In the genomic region with DNA sequence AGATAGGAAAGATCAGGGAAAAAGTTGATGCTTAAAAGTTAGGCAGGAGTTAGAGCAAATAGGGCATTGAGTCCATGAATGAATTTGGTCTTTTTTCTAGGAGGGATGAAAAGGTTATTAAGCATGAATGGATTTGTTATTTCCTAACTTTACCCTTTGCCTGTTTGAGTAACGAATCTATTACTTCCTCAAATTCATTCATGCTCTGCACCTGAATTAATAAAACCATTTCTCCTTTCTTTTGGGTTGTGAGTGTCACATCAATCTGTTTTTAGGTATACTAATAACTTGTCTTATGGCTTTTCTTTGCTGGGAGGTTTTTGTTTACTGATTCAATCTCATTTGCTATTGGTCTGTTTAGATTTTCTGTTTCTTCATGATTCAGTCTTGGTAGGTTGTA, we compare ENCODE assay signal across 35 cellular contexts.
"Had no signal": no experiment of that assay in that cellular context is flagged by ENCODE, and none has a peak within 500 bp of the region (broad histone marks: within the 10 kb centered on the region; RNA-seq: fewer than 3 reads in every experiment).

No MANE protein-coding gene starts in this region.

- H3K4me1 ChIP-seq: adrenal gland, body of pancreas, breast epithelium had no signal

- H3K4me3 Mint-ChIP-seq: activated B cell treated with CpG ODN at 0.5 μM for 24 hours; activated CD4-positive, alpha-beta memory T cell treated with anti-CD3 and anti-CD28 coated beads for 36 hours; activated CD4-positive, alpha-beta T cell treated with anti-CD3 and anti-CD28 coated beads, Interleukin-2, amount 10 ng/mL, durations not matched to agents 24 days and 14 days; activated CD8-positive, alpha-beta T cell treated with anti-CD3 and anti-CD28 coated beads for 36 hours; activated naive CD4-positive, alpha-beta T cell treated with anti-CD3 and anti-CD28 coated beads for 36 hours; activated naive CD8-positive, alpha-beta T cell treated with anti-CD3 and anti-CD28 coated beads for 36 hours; activated T-cell treated with anti-CD3 and anti-CD28 coated beads, Interleukin-2, amount 50 U/mL, for 4 hours; activated T-cell treated with anti-CD3 and anti-CD28 coated beads, Interleukin-2, amount 50 U/mL, for 72 hours; activated T-helper 1 cell treated with anti-CD3 and anti-CD28 coated beads, Interleukin-12 subunit alpha, Interleukin-12 subunit beta, Interleukin-2, Interleukin-4 antibody, amounts not matched to agents 30 ng/mL and 10 ng/mL and 1 ng/mL, durations not matched to agents 14 hours and 24 hours and 36 hours; activated T-helper 17 cell treated with anti-CD3 and anti-CD28 coated beads, Interleukin-2, amount 50 U/mL, for 72 hours; T-helper 1 cell treated with Interleukin-12 subunit alpha and Interleukin-12 subunit beta and Interleukin-4 antibody, amounts not matched to agents 30 μg/mL and 1 μg/mL, for 36 hours; T-helper 2 cell treated with Interferon-gamma antibody and Interleukin-4, amounts not matched to agents 5 μg/mL and 100 μg/mL, for 36 hours had no signal

- H3K27me3 Mint-ChIP-seq: activated B cell treated with CpG ODN at 0.5 μM for 24 hours; activated CD4-positive, alpha-beta memory T cell treated with anti-CD3 and anti-CD28 coated beads for 36 hours; activated CD4-positive, alpha-beta T cell treated with anti-CD3 and anti-CD28 coated beads, Interleukin-2, amount 10 ng/mL, durations not matched to agents 24 days and 14 days; activated CD8-positive, alpha-beta T cell treated with anti-CD3 and anti-CD28 coated beads for 36 hours; activated naive CD8-positive, alpha-beta T cell treated with anti-CD3 and anti-CD28 coated beads for 36 hours had no signal

- H3K4me3 ChIP-seq: adrenal gland, body of pancreas, breast epithelium had no signal

- H3K4me1 Mint-ChIP-seq: activated CD4-positive, alpha-beta T cell treated with anti-CD3 and anti-CD28 coated beads, Interleukin-2, amount 10 ng/mL, durations not matched to agents 24 days and 14 days; activated naive CD8-positive, alpha-beta T cell treated with anti-CD3 and anti-CD28 coated beads for 36 hours; activated T-helper 17 cell treated with anti-CD3 and anti-CD28 coated beads, Interleukin-2, amount 50 U/mL, for 72 hours had no signal

- H3K36me3 Mint-ChIP-seq: activated CD4-positive, alpha-beta memory T cell treated with anti-CD3 and anti-CD28 coated beads for 36 hours; activated naive CD4-positive, alpha-beta T cell treated with anti-CD3 and anti-CD28 coated beads, Interleukin-2, amount 50 U/mL, for 72 hours; activated naive CD8-positive, alpha-beta T cell treated with anti-CD3 and anti-CD28 coated beads for 36 hours had no signal

- H3K9me3 ChIP-seq: adrenal gland, body of pancreas, breast epithelium had no signal

- H3K27me3 ChIP-seq: adrenal gland, body of pancreas, brain microvascular endothelial cell, breast epithelium had no signal

- H3K27ac ChIP-seq: adrenal gland, body of pancreas, brain microvascular endothelial cell, breast epithelium, VCaP had no signal

- DNase-seq: activated B cell treated with CpG ODN at 0.5 μM for 24 hours; activated CD4-positive, alpha-beta memory T cell treated with anti-CD3 and anti-CD28 coated beads for 36 hours; activated CD4-positive, alpha-beta T cell treated with anti-CD3 and anti-CD28 coated beads for 4 hours; activated CD4-positive, alpha-beta T cell treated with anti-CD3 and anti-CD28 coated beads, Interleukin-2, amount 10 ng/mL, durations not matched to agents 24 days and 14 days; activated CD4-positive, alpha-beta T cell treated with anti-CD3 and anti-CD28 coated beads, Interleukin-2, amount 50 U/mL, for 1 hour; activated CD4-positive, alpha-beta T cell treated with anti-CD3 and anti-CD28 coated beads, Interleukin-2, amount 50 U/mL, for 4 hours; activated CD4-positive, CD25-positive, alpha-beta regulatory T cell treated with anti-CD3 and anti-CD28 coated beads, Interleukin-2, amount 50 U/mL, for 72 hours; activated CD8-positive, alpha-beta memory T cell treated with anti-CD3 and anti-CD28 coated beads, Interleukin-2, amount 50 U/mL, for 4 hours; activated CD8-positive, alpha-beta T cell treated with anti-CD3 and anti-CD28 coated beads for 36 hours; activated effector memory CD4-positive, alpha-beta T cell treated with anti-CD3 and anti-CD28 coated beads, Interleukin-2, amount 50 U/mL, for 16 hours; activated gamma-delta T cell treated with Interleukin-2 at 50 U/mL for 16 hours; activated naive CD4-positive, alpha-beta T cell; activated naive CD4-positive, alpha-beta T cell treated with anti-CD3 and anti-CD28 coated beads for 36 hours; activated naive CD4-positive, alpha-beta T cell treated with anti-CD3 and anti-CD28 coated beads, Interleukin-2, amount 50 U/mL, for 16 hours; activated naive CD8-positive, alpha-beta T cell treated with anti-CD3 and anti-CD28 coated beads for 36 hours; activated T-cell treated with anti-CD3 and anti-CD28 coated beads for 4 hours; activated T-cell treated with anti-CD3 and anti-CD28 coated beads, Interleukin-2, amount 50 U/mL, for 1 hour; activated T-cell treated with anti-CD3 and anti-CD28 coated beads, Interleukin-2, amount 50 U/mL, for 4 hours; activated T-cell treated with anti-CD3 and anti-CD28 coated beads, Interleukin-2, amount 50 U/mL, for 72 hours; adrenal gland; amniotic stem cell; aorta; body of pancreas; brain microvascular endothelial cell; central memory CD4-positive, alpha-beta T cell; cerebellar nuclear complex; T-helper 2 cell; T-helper 9 cell had no signal

- ATAC-seq: activated CD8-positive, alpha-beta T cell treated with anti-CD3 and anti-CD28 coated beads for 36 hours; activated naive CD4-positive, alpha-beta T cell treated with anti-CD3 and anti-CD28 coated beads, Interleukin-2, amount 50 U/mL, for 72 hours; activated T-cell treated with anti-CD3 and anti-CD28 coated beads, Interleukin-2, amount 50 U/mL, for 4 hours; activated T-cell treated with anti-CD3 and anti-CD28 coated beads, Interleukin-2, amount 50 U/mL, for 72 hours; activated T-helper 17 cell treated with anti-CD3 and anti-CD28 coated beads, Interleukin-2, amount 50 U/mL, for 72 hours; body of pancreas had no signal

- H3K36me3 ChIP-seq: adrenal gland, brain microvascular endothelial cell, breast epithelium had no signal

- H3K27ac Mint-ChIP-seq: activated B cell treated with CpG ODN at 0.5 μM for 24 hours; activated CD4-positive, alpha-beta memory T cell treated with anti-CD3 and anti-CD28 coated beads for 36 hours; activated CD4-positive, alpha-beta T cell treated with anti-CD3 and anti-CD28 coated beads, Interleukin-2, amount 10 ng/mL, durations not matched to agents 24 days and 14 days; activated CD8-positive, alpha-beta T cell treated with anti-CD3 and anti-CD28 coated beads for 36 hours; activated naive CD4-positive, alpha-beta T cell treated with anti-CD3 and anti-CD28 coated beads for 36 hours; activated naive CD4-positive, alpha-beta T cell treated with anti-CD3 and anti-CD28 coated beads, Interleukin-2, amount 50 U/mL, for 72 hours; activated naive CD8-positive, alpha-beta T cell treated with anti-CD3 and anti-CD28 coated beads for 36 hours; activated T-cell treated with anti-CD3 and anti-CD28 coated beads, Interleukin-2, amount 50 U/mL, for 72 hours; activated T-helper 1 cell treated with anti-CD3 and anti-CD28 coated beads, Interleukin-12 subunit alpha, Interleukin-12 subunit beta, Interleukin-2, Interleukin-4 antibody, amounts not matched to agents 30 ng/mL and 10 ng/mL and 1 ng/mL, durations not matched to agents 14 hours and 24 hours and 36 hours; activated T-helper 17 cell treated with anti-CD3 and anti-CD28 coated beads, Interleukin-2, amount 50 U/mL, for 72 hours; T-helper 1 cell treated with Interleukin-12 subunit alpha and Interleukin-12 subunit beta and Interleukin-4 antibody, amounts not matched to agents 30 μg/mL and 1 μg/mL, for 36 hours; T-helper 2 cell treated with Interferon-gamma antibody and Interleukin-4, amounts not matched to agents 5 μg/mL and 100 μg/mL, for 36 hours had no signal

- H3K9me3 Mint-ChIP-seq: activated B cell treated with CpG ODN at 0.5 μM for 24 hours; activated CD4-positive, alpha-beta memory T cell treated with anti-CD3 and anti-CD28 coated beads for 36 hours; activated CD4-positive, alpha-beta T cell treated with anti-CD3 and anti-CD28 coated beads, Interleukin-2, amount 10 ng/mL, durations not matched to agents 24 days and 14 days; activated CD8-positive, alpha-beta T cell treated with anti-CD3 and anti-CD28 coated beads for 36 hours; activated naive CD4-positive, alpha-beta T cell treated with anti-CD3 and anti-CD28 coated beads for 36 hours; activated naive CD4-positive, alpha-beta T cell treated with anti-CD3 and anti-CD28 coated beads, Interleukin-2, amount 50 U/mL, for 72 hours; activated naive CD8-positive, alpha-beta T cell treated with anti-CD3 and anti-CD28 coated beads for 36 hours; activated T-cell treated with anti-CD3 and anti-CD28 coated beads, Interleukin-2, amount 50 U/mL, for 4 hours; activated T-helper 1 cell treated with anti-CD3 and anti-CD28 coated beads, Interleukin-12 subunit alpha, Interleukin-12 subunit beta, Interleukin-2, Interleukin-4 antibody, amounts not matched to agents 30 ng/mL and 10 ng/mL and 1 ng/mL, durations not matched to agents 14 hours and 24 hours and 36 hours; activated T-helper 17 cell treated with anti-CD3 and anti-CD28 coated beads, Interleukin-2, amount 50 U/mL, for 72 hours; T-helper 1 cell treated with Interleukin-12 subunit alpha and Interleukin-12 subunit beta and Interleukin-4 antibody, amounts not matched to agents 30 μg/mL and 1 μg/mL, for 36 hours; T-helper 2 cell treated with Interferon-gamma antibody and Interleukin-4, amounts not matched to agents 5 μg/mL and 100 μg/mL, for 36 hours had no signal
